In genomic region chr9:100379862-100380261, GRCh38 we compare ENCODE assay signal across 14 cellular contexts. TPM values are rescaled to one million over a fixed set of nuclear protein-coding genes. Genes with fewer than 3 reads are reported as not detected.
DNase-seq lines count a peak whose midpoint lies in the region; ATAC-seq and TF ChIP-seq lines count a peak whose summit lies in the region.
"Had no signal": no experiment of that assay in that cellular context is flagged by ENCODE, and none has a peak within 500 bp of the region (broad histone marks: within the 10 kb centered on the region; RNA-seq: fewer than 3 reads in every experiment).

No MANE protein-coding gene starts in this region.

- no peak for TF ChIP-seq RAD21 in IMR-90 (IDR thresholded peaks at IDR 0.05; ENCODE audit: low read length)

- H4K5ac ChIP-seq in IMR-90 (ENCODE audit: low read depth, low read length) (peak overlapping the region; percentile 94), mesendoderm (ENCODE audit: low read length) (no peak overlapping the region)

- H3K27ac ChIP-seq in IMR-90 (ENCODE audit: insufficient read depth, low read length), result peak overlapping the region; percentile 73
- H3K27ac ChIP-seq in mammary epithelial cell (ENCODE audit: insufficient read depth, low read depth, low read length), result peak overlapping the region; percentile 57
- H3K27ac ChIP-seq in mesendoderm (ENCODE audit: low read depth, low read length), result no peak overlapping the region
- H3K27ac ChIP-seq in testis, result no peak overlapping the region
- no peak overlapping the region for H3K27ac ChIP-seq in aorta (ENCODE audit: low read depth in 1 of 2, low read length in 2 of 2)
- H3K27ac ChIP-seq: C4-2B, neural progenitor cell had no signal

- TF ChIP-seq CTCF in AG09309 (IDR thresholded peaks at IDR 0.05; ENCODE audit: control insufficient read depth, insufficient read depth, low read depth, low read length, missing control alignments) (no peak), IMR-90 (conservative IDR thresholded peaks at IDR 0.05; ENCODE audit: low read depth, low read length) (no peak), mammary epithelial cell (conservative IDR thresholded peaks at IDR 0.05 in 1 of 2, IDR thresholded peaks at IDR 0.05 in 1 of 2; ENCODE audit: extremely low read depth in 1 of 2, insufficient read depth in 1 of 2, low read depth in 1 of 2, low read length in 2 of 2) (no peak), testis (IDR thresholded peaks at IDR 0.05) (no peak)

- H3K14ac ChIP-seq in IMR-90 (replicated peaks; ENCODE audit: low read depth, low read length), result peak overlapping the region; percentile 98; the same call in 1 of the 2 replicates

- WGBS in IMR-90 (ENCODE audit: extremely low coverage in 2 of 2, insufficient read length in 1 of 2), 2 experiments, result no CpG with 5 or more reads among the region's 4 CpGs
- WGBS in mammary epithelial cell (ENCODE audit: low coverage, missing lambda C conversion rate), result 84% methylated on average over 4 of the region's 4 CpGs
- WGBS in mesendoderm (ENCODE audit: extremely low coverage, insufficient coverage, low lambda C conversion rate), result no CpG with 5 or more reads among the region's 4 CpGs
- 83 to 88% methylated on average over 4 of the region's 4 CpGs for WGBS in testis, 2 donors
- 72 to 73% methylated on average over 4 of the region's 4 CpGs for WGBS in aorta, 2 donors

- H4K91ac ChIP-seq in IMR-90 (ENCODE audit: insufficient read depth, low read depth, low read length), result peak overlapping the region; percentile 91

- BruUV-seq in IMR-90 (replicated peaks; lab: Mats Ljungman, UMichigan), result no TSS peak
- BruUV-seq in mammary epithelial cell (replicated peaks; lab: Mats Ljungman, UMichigan), result no TSS peak

- dilution Hi-C loops in IMR-90 (cut with HindIII; ENCODE audit: low sequenced_read_pairs, unreplicated experiment), result no loop called here
- dilution Hi-C loops in mammary epithelial cell (cut with HindIII; ENCODE audit: low sequenced_read_pairs), result no loop called here

- H3K23ac ChIP-seq in IMR-90 (ENCODE audit: low read depth, low read length) (peak overlapping the region; percentile 94; the same call in 1 of the 2 replicates), mesendoderm (ENCODE audit: low read length) (no peak overlapping the region)

- H3K79me1 ChIP-seq in IMR-90 (ENCODE audit: low read depth in 1 of 2, low read length in 2 of 2) (peaks cover 0 to 3% of the 10 kb centered on the region in 2 experiments; a peak in 1 of 4 replicates), mesendoderm (ENCODE audit: low read length) (no peaks in the 10 kb centered on the region)

- no peaks in the 10 kb centered on the region for H3K79me2 ChIP-seq in mammary epithelial cell (ENCODE audit: insufficient read depth, low read length)
- no peaks in the 10 kb centered on the region for H3K79me2 ChIP-seq in mesendoderm (ENCODE audit: control insufficient read depth, insufficient read depth, low read length)

- no peaks in the 10 kb centered on the region; the same call in 1 of the 2 replicates for H3K9me1 ChIP-seq in IMR-90 (ENCODE audit: insufficient read depth, low read length)

- H3K9me3 ChIP-seq in IMR-90 (ENCODE audit: control insufficient read depth, insufficient read depth, low read length), result peaks cover 6% of the 10 kb centered on the region
- no peaks in the 10 kb centered on the region for H3K9me3 ChIP-seq in mammary epithelial cell (replicated peaks; ENCODE audit: insufficient read depth, low read length)
- H3K9me3 ChIP-seq in testis, result no peaks in the 10 kb centered on the region
- H3K9me3 ChIP-seq in aorta (ENCODE audit: control insufficient read depth, low read length), result peaks cover 3% of the 10 kb centered on the region

- H2AFZ ChIP-seq in IMR-90 (replicated peaks; ENCODE audit: low read length, poor library complexity) (peak overlapping the region; percentile 87), mammary epithelial cell (ENCODE audit: low read depth, low read length) (peak overlapping the region; percentile 88)
- H2AFZ ChIP-seq: neural progenitor cell had no signal

- H3K4me2 ChIP-seq in IMR-90 (ENCODE audit: low read depth, low read length) (peak overlapping the region; percentile 39; the same call in 1 of the 2 replicates), mammary epithelial cell (ENCODE audit: insufficient read depth, low read depth, low read length) (no peak overlapping the region), mesendoderm (ENCODE audit: low read length) (no peak overlapping the region)
- H3K4me2 ChIP-seq: neural progenitor cell had no signal

- peak overlapping the region; percentile 98 for H2BK20ac ChIP-seq in IMR-90 (ENCODE audit: low read depth, low read length)

- H3K4me3 ChIP-seq in AG09309 (ENCODE audit: control insufficient read depth, low read depth, low read length) (no peak overlapping the region), IMR-90 (ENCODE audit: insufficient read depth, low read depth, low read length) (no peak overlapping the region), mammary epithelial cell (replicated peaks in 1 of 3; ENCODE audit: insufficient read depth in 1 of 3, low read depth in 2 of 3, low read length in 3 of 3) (no peak overlapping the region), mesendoderm (ENCODE audit: low read length) (no peak overlapping the region), testis (no peak overlapping the region), aorta (ENCODE audit: low read length in 2 of 2) (no peak overlapping the region)
- H3K4me3 ChIP-seq: neural progenitor cell had no signal

- TF ChIP-seq POLR2A in IMR-90 (IDR thresholded peaks at IDR 0.05; ENCODE audit: low read depth, low read length) (no peak), testis (IDR thresholded peaks at IDR 0.05) (no peak)

- H3K27me3 ChIP-seq in IMR-90 (ENCODE audit: control insufficient read depth, insufficient read depth, low read length) (no peaks in the 10 kb centered on the region), mammary epithelial cell (ENCODE audit: insufficient read depth, low read length) (no peaks in the 10 kb centered on the region), mesendoderm (ENCODE audit: insufficient read depth, low read length, poor library complexity) (no peaks in the 10 kb centered on the region), testis (no peaks in the 10 kb centered on the region), aorta (ENCODE audit: control insufficient read depth in 1 of 2, insufficient read depth in 2 of 2, low read length in 1 of 2) (no peaks in the 10 kb centered on the region)
- H3K27me3 ChIP-seq: neural progenitor cell had no signal

- H4K8ac ChIP-seq in IMR-90 (ENCODE audit: low read depth in 2 of 2, low read length in 2 of 2) (peak overlapping the region; percentile 94 to 99), mesendoderm (ENCODE audit: low read depth, low read length) (no peak overlapping the region)

- no peaks in the 10 kb centered on the region for H4K20me1 ChIP-seq in IMR-90 (ENCODE audit: insufficient read depth, low read length)
- H4K20me1 ChIP-seq in mammary epithelial cell (ENCODE audit: insufficient read depth, low read length), result no peaks in the 10 kb centered on the region

- intact Hi-C loops in IMR-90 (cut with micrococcal nuclease) (loop anchor here (1.0 to 5.0 kb wide), 2 partner anchors 28 to 32 kb away; partner anchors contain the start of gene TEX10), mammary epithelial cell (cut with micrococcal nuclease) (no loop called here), testis (cut with DNase I; ENCODE audit: low total_unique reads) (no loop called here), aorta (cut with DNase I) (no loop called here)

- peak overlapping the region; percentile 88 for H3K18ac ChIP-seq in IMR-90 (ENCODE audit: low read depth, low read length)
- H3K18ac ChIP-seq in mesendoderm (ENCODE audit: low read length), result no peak overlapping the region

- H3K4ac ChIP-seq in IMR-90 (ENCODE audit: low read depth, low read length) (peak overlapping the region; percentile 96), mesendoderm (ENCODE audit: low read depth, low read length) (no peak overlapping the region)

- H2BK15ac ChIP-seq in IMR-90 (ENCODE audit: low read depth, low read length), result peak overlapping the region; percentile 97; the same call in 2 of the 3 replicates
- no peak overlapping the region for H2BK15ac ChIP-seq in mesendoderm (replicated peaks; ENCODE audit: low read depth)

- CTCF ChIA-PET in IMR-90 (lab: Yijun Ruan, JAX) (interaction anchor here (0.7 to 1.3 kb wide), 2 partner anchors 9 to 57 kb away, joined by 3 to 4 read pairs; no protein-coding TSS in a partner anchor), mammary epithelial cell (lab: Charles Lee; ENCODE audit: low non-redundant PET) (no interaction called here)

- H3K36me3 ChIP-seq in IMR-90 (ENCODE audit: control insufficient read depth, insufficient read depth, low read length) (no peaks in the 10 kb centered on the region), mammary epithelial cell (ENCODE audit: insufficient read depth, low read length) (no peaks in the 10 kb centered on the region), mesendoderm (ENCODE audit: control insufficient read depth, insufficient read depth, low read length) (no peaks in the 10 kb centered on the region), testis (ENCODE audit: low read depth, missing control alignments) (no peaks in the 10 kb centered on the region), aorta (ENCODE audit: control insufficient read depth in 1 of 2, insufficient read depth in 2 of 2, low read length in 1 of 2) (no peaks in the 10 kb centered on the region)
- H3K36me3 ChIP-seq: neural progenitor cell had no signal

- no peak overlapping the region for H3K9ac ChIP-seq in IMR-90 (ENCODE audit: low read depth, low read length)
- H3K9ac ChIP-seq in mammary epithelial cell (ENCODE audit: insufficient read depth, low read length), result no peak overlapping the region
- no peak overlapping the region for H3K9ac ChIP-seq in mesendoderm (ENCODE audit: low read length)
- H3K9ac ChIP-seq: neural progenitor cell had no signal

- peak overlapping the region; percentile 88 for H3K56ac ChIP-seq in IMR-90 (ENCODE audit: extremely low read depth, insufficient read depth, low read length)
- no peak overlapping the region for H3K56ac ChIP-seq in mesendoderm (ENCODE audit: low read length)

- ATAC-seq in IMR-90 (ENCODE audit: low read depth) (peak; percentile 93), HG02763 (IDR thresholded peaks at IDR 0.05; ENCODE audit: unreplicated experiment) (no peak), aorta (ENCODE audit: low FRiP score) (no peak)

- H2BK5ac ChIP-seq in IMR-90 (ENCODE audit: low read depth, low read length, poor library complexity, severe bottlenecking) (peak overlapping the region; percentile 99), mesendoderm (ENCODE audit: low read length) (no peak overlapping the region)

- POLR2A ChIA-PET in IMR-90 (lab: Charles Lee; ENCODE audit: unreplicated experiment), result no interaction called here

- in situ Hi-C loops in IMR-90 (cut with MboI; ENCODE audit: low sequenced_read_pairs) (no loop called here), mammary epithelial cell (cut with MboI; ENCODE audit: low sequenced_read_pairs in 2 of 2) (no loop called here)

- H2AK9ac ChIP-seq in IMR-90 (replicated peaks; ENCODE audit: low read depth, low read length, poor library complexity), result peak overlapping the region; percentile 7

- peak overlapping the region; percentile 61; the same call in 1 of the 2 replicates for H2AK5ac ChIP-seq in IMR-90 (ENCODE audit: low read depth, low read length)
- no peak overlapping the region for H2AK5ac ChIP-seq in mesendoderm (ENCODE audit: low read length)

- DNase-seq in AG09309 (ENCODE audit: low read depth), result peak; percentile 63
- peak; percentile 77 for DNase-seq in IMR-90
- DNase-seq in mammary epithelial cell, result peak; percentile 39
- peak; percentile 49 for DNase-seq in mesendoderm
- DNase-seq in activated T-cell treated with anti-CD3 and anti-CD28 coated beads for 4 hours, result no peak
- DNase-seq in testis, result no peak
- DNase-seq in aorta, result no peak
- DNase-seq: activated CD4-positive, alpha-beta T cell treated with anti-CD3 and anti-CD28 coated beads, Interleukin-2, amount 50 U/mL, for 4 hours; activated naive CD4-positive, alpha-beta T cell treated with anti-CD3 and anti-CD28 coated beads, Interleukin-2, amount 10 ng/mL, durations not matched to agents 7 days and 5 days; endodermal cell; NCI-H524 treated with DMSO at 0.1 percent for 48 hours had no signal

- H2BK120ac ChIP-seq in IMR-90 (ENCODE audit: low read depth, low read length) (peak overlapping the region; percentile 98), mesendoderm (ENCODE audit: low read depth, low read length) (no peak overlapping the region)

- peaks cover 6% of the 10 kb centered on the region; the same call in 1 of the 2 replicates for H3K4me1 ChIP-seq in IMR-90 (ENCODE audit: control insufficient read depth, insufficient read depth, low read length)
- H3K4me1 ChIP-seq in mammary epithelial cell (ENCODE audit: insufficient read depth, low read length), result peaks cover 18% of the 10 kb centered on the region
- no peaks in the 10 kb centered on the region for H3K4me1 ChIP-seq in mesendoderm (ENCODE audit: control insufficient read depth, low read depth, low read length)
- H3K4me1 ChIP-seq in testis, result no peaks in the 10 kb centered on the region
- no peaks in the 10 kb centered on the region for H3K4me1 ChIP-seq in aorta (ENCODE audit: control insufficient read depth in 1 of 2, insufficient read depth in 2 of 2, low read length in 2 of 2)
- H3K4me1 ChIP-seq: neural progenitor cell had no signal

RNA-seq across cellular contexts. Expression of gene TEX10, which starts 27.1 kb away (rescaled TPM):
- total RNA-seq in IMR-90 (2012; rRNA removed), result 43.9 and 53.3 TPM in 2 replicates
- 14.5 and 16.2 TPM in 2 replicates for polyA plus RNA-seq in IMR-90 (2012; rRNA removed)
- 3.5 and 6.1 TPM in 2 replicates for polyA plus RNA-seq in IMR-90 (2012; cell fraction: cytosol; rRNA removed)
- polyA plus RNA-seq in IMR-90 (2012; cell fraction: nucleus; rRNA removed; ENCODE audit: low replicate concordance), result 5.7 and 23.7 TPM in 2 replicates
- total RNA-seq in mammary epithelial cell, result 10 to 100 TPM; 30.3 to 36.8 TPM
- polyA plus RNA-seq in mammary epithelial cell, result 27.8 TPM
- 40.7 TPM for polyA minus RNA-seq in mammary epithelial cell
- 83.3 TPM for polyA plus RNA-seq in mesendoderm (2013, experiment 1 of 2)
- 80.9 TPM for polyA plus RNA-seq in mesendoderm (2013, experiment 2 of 2)
- 10 to 100 TPM; 45.3 to 47.4 TPM for total RNA-seq in testis
- 45.7 TPM for polyA plus RNA-seq in testis (ENCODE audit: insufficient read depth, low read depth, low replicate concordance)
- total RNA-seq in aorta, result 10 to 100 TPM; 10.6 to 12.9 TPM
- polyA plus RNA-seq in aorta, result 1 to 10 TPM; 3.4 to 6.9 TPM

RNA-seq across cellular contexts. Expression of gene MSANTD3, which starts 47.1 kb away (rescaled TPM):
- total RNA-seq in IMR-90 (2012; rRNA removed) (55.9 and 71.1 TPM in 2 replicates), mammary epithelial cell (10 to 100 TPM; 44.3 to 74.0 TPM), testis (10 to 100 TPM; 16.9 to 24.9 TPM), aorta (10 to 100 TPM; 26.6 to 31.0 TPM)
- polyA plus RNA-seq in IMR-90 (2012; rRNA removed) (45.3 and 45.5 TPM in 2 replicates), mammary epithelial cell (46.8 TPM), testis (ENCODE audit: insufficient read depth, low read depth, low replicate concordance) (11.5 TPM), aorta (10 to 100 TPM; 13.7 to 28.9 TPM)
- polyA plus RNA-seq in IMR-90 (2012; cell fraction: cytosol; rRNA removed), result 34.1 and 68.2 TPM in 2 replicates
- polyA plus RNA-seq in IMR-90 (2012; cell fraction: nucleus; rRNA removed; ENCODE audit: low replicate concordance), result 13.4 and 55.4 TPM in 2 replicates
- polyA minus RNA-seq in mammary epithelial cell, result 36.7 TPM
- 35.3 TPM for polyA plus RNA-seq in mesendoderm (2013, experiment 1 of 2)
- polyA plus RNA-seq in mesendoderm (2013, experiment 2 of 2), result 37.9 TPM

Comparison
In these comparisons a context has a peak if more than half of its experiments do, and no peak if none do; other contexts are left out.
1. DNase-seq: peak in AG09309 (single experiment), IMR-90 (single experiment), mammary epithelial cell (single experiment) and mesendoderm (single experiment); none in activated T-cell treated with anti-CD3 and anti-CD28 coated beads for 4 hours (single experiment), testis (single experiment) and aorta (0 of 2).
2. H3K27ac ChIP-seq: peak in IMR-90 (single experiment) and mammary epithelial cell (single experiment); none in mesendoderm (single experiment), testis (0 of 2) and aorta (0 of 2).